ENCODE assay signal across 9 cellular contexts in genomic region chr1:47708658-47709301, GRCh38.
DNase-seq lines count a peak whose midpoint lies in the region; ATAC-seq and TF ChIP-seq lines count a peak whose summit lies in the region.
"Had no signal": no experiment of that assay in that cellular context is flagged by ENCODE, and none has a peak within 500 bp of the region (broad histone marks: within the 10 kb centered on the region; RNA-seq: fewer than 3 reads in every experiment).

No MANE protein-coding gene starts in this region.

- ATAC-seq in SK-N-SH treated with all-trans-retinoic acid at 6 μM for 48 hours (no peak; the same call in 2 of the 3 replicates), T-helper 17 cell (no peak)

- TF ChIP-seq CTCF in SK-N-SH (IDR thresholded peaks at IDR 0.05), result no peak

- peak overlapping the region; percentile 69 for H3K4me3 Mint-ChIP-seq in T-helper 17 cell
- no peak overlapping the region for H3K4me3 Mint-ChIP-seq in activated T-helper 2 cell treated with anti-CD3 and anti-CD28 coated beads, Interferon-gamma antibody, Interleukin-2, Interleukin-4, amounts not matched to agents 10 μg/mL and 5 μg/mL and 100 μg/mL, durations not matched to agents 14 hours and 24 hours and 36 hours (ENCODE audit: low read depth)

- H3K4me2 ChIP-seq in SK-N-SH, result peak overlapping the region; percentile 77

- no peak for TF ChIP-seq RAD21 in SK-N-SH (IDR thresholded peaks at IDR 0.05; ENCODE audit: low read length)

- no peaks in the 10 kb centered on the region for H3K79me2 ChIP-seq in SK-N-SH (ENCODE audit: insufficient read depth)

- no peaks in the 10 kb centered on the region for H3K9me3 ChIP-seq in SK-N-SH
- H3K9me3 ChIP-seq in T-helper 17 cell (ENCODE audit: control insufficient read depth, low read length, poor library complexity, severe bottlenecking), result no peaks in the 10 kb centered on the region
- no peaks in the 10 kb centered on the region for H3K9me3 ChIP-seq in subcutaneous abdominal adipose tissue (ENCODE audit: control insufficient read depth in 5 of 5, low read length in 5 of 5)

- POLR2A ChIA-PET in SK-N-SH (lab: Yijun Ruan, JAX), result interaction anchor here (1.3 kb wide), 1 partner anchor 272 kb away, joined by 3 read pairs; no protein-coding TSS in a partner anchor

- no peak overlapping the region for H3K27ac ChIP-seq in SK-N-SH (ENCODE audit: low read depth in 2 of 2, low read length in 1 of 2)
- no peak overlapping the region for H3K27ac ChIP-seq in subcutaneous abdominal adipose tissue (ENCODE audit: low read depth, low read length)

- H3K27me3 Mint-ChIP-seq in T-helper 17 cell, result peaks cover 70% of the 10 kb centered on the region
- H3K27me3 Mint-ChIP-seq in activated T-helper 2 cell treated with anti-CD3 and anti-CD28 coated beads, Interferon-gamma antibody, Interleukin-2, Interleukin-4, amounts not matched to agents 10 μg/mL and 5 μg/mL and 100 μg/mL, durations not matched to agents 14 hours and 24 hours and 36 hours (ENCODE audit: low read depth), result peaks cover 67% of the 10 kb centered on the region

- no peak overlapping the region for H3K27ac Mint-ChIP-seq in T-helper 17 cell
- H3K27ac Mint-ChIP-seq in activated T-helper 2 cell treated with anti-CD3 and anti-CD28 coated beads, Interferon-gamma antibody, Interleukin-2, Interleukin-4, amounts not matched to agents 10 μg/mL and 5 μg/mL and 100 μg/mL, durations not matched to agents 14 hours and 24 hours and 36 hours, result no peak overlapping the region
- H3K27ac Mint-ChIP-seq: CD14-positive monocyte had no signal

- H3K4me1 ChIP-seq in SK-N-SH (ENCODE audit: control insufficient read depth in 1 of 2, insufficient read depth in 2 of 2, low read depth in 1 of 2, low read length in 1 of 2) (peaks cover 0 to 23% of the 10 kb centered on the region in 2 experiments; a peak in 1 of 4 replicates), subcutaneous abdominal adipose tissue (ENCODE audit: control insufficient read depth in 5 of 5, insufficient read depth in 5 of 5, low read length in 5 of 5) (peaks cover 0 to 35% (median 29%) of the 10 kb centered on the region in 5 donors)

- peak overlapping the region; percentile 33 to 50; a peak in 2 of 4 replicates for H3K4me3 ChIP-seq in SK-N-SH (ENCODE audit: low read depth in 2 of 2, low read length in 1 of 2)
- H3K4me3 ChIP-seq in subcutaneous abdominal adipose tissue (ENCODE audit: low read depth in 1 of 5, low read length in 5 of 5), result peak overlapping the region in 4 of 5 donors; percentile 39 to 57 (median 42)

- no peak for TF ChIP-seq EP300 in SK-N-SH (IDR thresholded peaks at IDR 0.05; ENCODE audit: borderline replicate concordance in 1 of 2, low read depth in 1 of 2, low read length in 1 of 2)

- CTCF ChIA-PET in SK-N-SH (lab: Yijun Ruan, JAX), result interaction anchor here (0.5 to 37.6 kb wide), 31 partner anchors 10 to 352 kb away, joined by 3 to 1422 read pairs (median 6); partner anchors contain the start of genes FOXD2 and FOXE3

- no peak overlapping the region for H2AFZ ChIP-seq in SK-N-SH (ENCODE audit: low read depth)

- H3K9me3 Mint-ChIP-seq in activated T-helper 2 cell treated with anti-CD3 and anti-CD28 coated beads, Interferon-gamma antibody, Interleukin-2, Interleukin-4, amounts not matched to agents 10 μg/mL and 5 μg/mL and 100 μg/mL, durations not matched to agents 14 hours and 24 hours and 36 hours, result no peaks in the 10 kb centered on the region

- intact Hi-C loops in activated T-helper 2 cell treated with anti-CD3 and anti-CD28 coated beads, Interferon-gamma antibody, Interleukin-2, Interleukin-4, amounts not matched to agents 10 μg/mL and 5 μg/mL and 100 μg/mL, durations not matched to agents 14 hours and 24 hours and 36 hours (cut with micrococcal nuclease), result loop anchor here (2.0 kb wide), 1 partner anchor 264 kb away; no protein-coding TSS in a partner anchor

- 18% methylated on average over 13 of the region's 42 CpGs for WGBS in SK-N-SH (ENCODE audit: low lambda C conversion rate)

- H3K9me2 ChIP-seq in SK-N-SH, result no peaks in the 10 kb centered on the region

- peaks cover 10% of the 10 kb centered on the region for H3K4me1 Mint-ChIP-seq in T-helper 17 cell
- H3K4me1 Mint-ChIP-seq in activated T-helper 2 cell treated with anti-CD3 and anti-CD28 coated beads, Interferon-gamma antibody, Interleukin-2, Interleukin-4, amounts not matched to agents 10 μg/mL and 5 μg/mL and 100 μg/mL, durations not matched to agents 14 hours and 24 hours and 36 hours (ENCODE audit: low read depth), result peaks cover 5% of the 10 kb centered on the region

- H3K36me3 Mint-ChIP-seq in T-helper 17 cell (ENCODE audit: low read depth), result no peaks in the 10 kb centered on the region
- H3K36me3 Mint-ChIP-seq in activated T-helper 2 cell treated with anti-CD3 and anti-CD28 coated beads, Interferon-gamma antibody, Interleukin-2, Interleukin-4, amounts not matched to agents 10 μg/mL and 5 μg/mL and 100 μg/mL, durations not matched to agents 14 hours and 24 hours and 36 hours (ENCODE audit: low read depth), result no peaks in the 10 kb centered on the region
- H3K36me3 Mint-ChIP-seq: CD14-positive monocyte had no signal

- H3F3A ChIP-seq in SK-N-SH (replicated peaks; ENCODE audit: insufficient read depth), result no peaks in the 10 kb centered on the region

- H4K20me1 ChIP-seq in SK-N-SH (ENCODE audit: insufficient read depth), result no peaks in the 10 kb centered on the region

- H3K36me3 ChIP-seq in SK-N-SH (replicated peaks in 1 of 2; ENCODE audit: control insufficient read depth in 1 of 2, insufficient read depth in 2 of 2, low read length in 1 of 2), result no peaks in the 10 kb centered on the region
- H3K36me3 ChIP-seq in subcutaneous abdominal adipose tissue (ENCODE audit: control insufficient read depth in 5 of 5, insufficient read depth in 5 of 5, low read length in 5 of 5), result no peaks in the 10 kb centered on the region

- DNase-seq in SK-N-SH (peak; percentile 52), T-helper 17 cell (no peak), iPS-NIHi11 (ENCODE audit: low spot score) (peak; percentile 85), NOMO-1 treated with dmso at 0.1 percent for 144 hours (lab: John Stamatoyannopoulos, UW; ENCODE audit: unreplicated experiment) (no peak), amniotic stem cell (lab: John Stamatoyannopoulos, UW) (no peak)
- no peak for DNase-seq in activated T-helper 2 cell treated with anti-CD3 and anti-CD28 coated beads, Interferon-gamma antibody, Interleukin-2, Interleukin-4, amounts not matched to agents 10 μg/mL and 5 μg/mL and 100 μg/mL, durations not matched to agents 14 hours and 24 hours and 36 hours (ENCODE audit: low spot score)

- H3K9ac ChIP-seq in SK-N-SH (no peak overlapping the region), subcutaneous abdominal adipose tissue (ENCODE audit: low read length in 5 of 5) (no peak overlapping the region)

- H3K27me3 ChIP-seq in SK-N-SH (ENCODE audit: insufficient read depth), result peaks cover 73% of the 10 kb centered on the region
- H3K27me3 ChIP-seq in subcutaneous abdominal adipose tissue (ENCODE audit: control insufficient read depth in 5 of 5, insufficient read depth in 4 of 5, low read length in 5 of 5), result peaks cover 34 to 79% (median 66%) of the 10 kb centered on the region in 5 donors

TF ChIP-seq in SK-N-SH, 30 proteins besides CTCF, POLR2A, EP300 and RAD21:
- TF ChIP-seq TAF1 (IDR thresholded peaks at IDR 0.05; ENCODE audit: borderline replicate concordance, low read depth, low read length) (no peak), TEAD4 (IDR thresholded peaks at IDR 0.05; ENCODE audit: borderline replicate concordance, insufficient read depth) (no peak), MEF2A (IDR thresholded peaks at IDR 0.05; ENCODE audit: borderline replicate concordance, low read depth) (no peak), SIN3A (IDR thresholded peaks at IDR 0.05; ENCODE audit: borderline replicate concordance, low read depth, low read length) (no peak), TCF12 (IDR thresholded peaks at IDR 0.05) (no peak)
- TF ChIP-seq, protein P1, sequence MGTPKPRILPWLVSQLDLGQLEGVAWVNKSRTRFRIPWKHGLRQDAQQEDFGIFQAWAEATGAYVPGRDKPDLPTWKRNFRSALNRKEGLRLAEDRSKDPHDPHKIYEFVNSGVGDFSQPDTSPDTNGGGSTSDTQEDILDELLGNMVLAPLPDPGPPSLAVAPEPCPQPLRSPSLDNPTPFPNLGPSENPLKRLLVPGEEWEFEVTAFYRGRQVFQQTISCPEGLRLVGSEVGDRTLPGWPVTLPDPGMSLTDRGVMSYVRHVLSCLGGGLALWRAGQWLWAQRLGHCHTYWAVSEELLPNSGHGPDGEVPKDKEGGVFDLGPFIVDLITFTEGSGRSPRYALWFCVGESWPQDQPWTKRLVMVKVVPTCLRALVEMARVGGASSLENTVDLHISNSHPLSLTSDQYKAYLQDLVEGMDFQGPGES (IDR thresholded peaks at IDR 0.05; ENCODE audit: low read depth, low read length), result no peak

TF ChIP-seq in SK-N-SH treated with all-trans-retinoic acid at 6 μM for 48 hours, 23 proteins besides CTCF, POLR2A, EP300 and RAD21 (continues in another document):
- TF ChIP-seq CSRNP3 (CRISPR knock-in tag; IDR thresholded peaks at IDR 0.05), result no peak
- TF ChIP-seq TCF4 (CRISPR knock-in tag; IDR thresholded peaks at IDR 0.05; ENCODE audit: borderline replicate concordance), result no peak
- no peak for TF ChIP-seq ESRRG (CRISPR knock-in tag; IDR thresholded peaks at IDR 0.05)
- TF ChIP-seq ZNF565 (CRISPR knock-in tag; conservative IDR thresholded peaks at IDR 0.05; ENCODE audit: low read depth), result no peak

Comparison
In these comparisons a context has a peak if more than half of its experiments do, and no peak if none do; other contexts are left out.
1. DNase-seq: peak in SK-N-SH (single experiment) and iPS-NIHi11 (single experiment); none in T-helper 17 cell (0 of 3), activated T-helper 2 cell treated with anti-CD3 and anti-CD28 coated beads, Interferon-gamma antibody, Interleukin-2, Interleukin-4, amounts not matched to agents 10 μg/mL and 5 μg/mL and 100 μg/mL, durations not matched to agents 14 hours and 24 hours and 36 hours (single experiment), NOMO-1 treated with dmso at 0.1 percent for 144 hours (single experiment) and amniotic stem cell (single experiment).